In the genomic region with DNA sequence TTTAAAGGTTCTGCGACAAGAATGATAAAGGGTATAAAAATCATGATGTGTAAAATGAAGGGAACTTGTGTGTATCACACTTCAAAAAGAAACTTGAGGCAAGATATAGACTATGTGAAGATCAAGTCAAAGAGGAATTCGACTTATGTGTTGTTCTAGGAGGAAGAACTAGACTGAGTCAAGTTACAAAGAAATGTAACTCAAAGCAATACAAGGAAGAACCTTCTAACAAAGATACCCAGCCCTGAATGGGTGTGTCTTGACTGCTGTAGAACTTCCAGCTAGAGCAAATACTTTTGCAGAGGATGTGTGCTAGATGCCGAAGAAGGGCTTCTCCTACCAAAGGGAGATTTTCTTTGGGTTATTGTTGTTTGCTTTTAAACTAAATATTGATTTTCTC, we compare ENCODE assay signal across 19 cellular contexts. TPM values are rescaled to one million over a fixed set of nuclear protein-coding genes. Genes with fewer than 3 reads are reported as not detected.
DNase-seq lines count a peak whose midpoint lies in the region; ATAC-seq, FAIRE-seq and TF ChIP-seq lines count a peak whose summit lies in the region.
"Had no signal": no experiment of that assay in that cellular context is flagged by ENCODE, and none has a peak within 500 bp of the region (broad histone marks: within the 10 kb centered on the region; RNA-seq: fewer than 3 reads in every experiment).

No MANE protein-coding gene starts in this region.

- H3K4me1 ChIP-seq in HepG2 (ENCODE audit: insufficient read depth, low read length) (peaks cover 53% of the 10 kb centered on the region), right lobe of liver (peaks cover 0 to 16% (median 5%) of the 10 kb centered on the region in 4 donors), tibial nerve (peaks cover 0 to 27% (median 5%) of the 10 kb centered on the region in 4 donors)

- ATAC-seq in HepG2: no peak
- ATAC-seq in right lobe of liver: no peak
- peak; percentile 45 for ATAC-seq in stimulated activated effector memory CD8-positive, alpha-beta T cell treated with anti-CD3 and anti-CD28 coated beads, Interleukin-12 subunit alpha, Interleukin-12 subunit beta, amount 100 ng/mL, for 72 hours
- ATAC-seq: HCT116 had no signal

- TF ChIP-seq POLR2A in HepG2 (IDR thresholded peaks at IDR 0.05; ENCODE audit: insufficient read depth in 1 of 2, low read depth in 2 of 2, low read length in 2 of 2): no peak
- TF ChIP-seq POLR2A in right lobe of liver (IDR thresholded peaks at IDR 0.05): no peak
- no peak for TF ChIP-seq POLR2A in tibial nerve (IDR thresholded peaks at IDR 0.05)

- H3K9me3 ChIP-seq in HepG2 (ENCODE audit: low read length) (no peaks in the 10 kb centered on the region), right lobe of liver (no peaks in the 10 kb centered on the region), tibial nerve (no peaks in the 10 kb centered on the region)

- WGBS in HepG2 (ENCODE audit: low lambda C conversion rate): 85% methylated on average over 3 of the region's 3 CpGs
- WGBS in right lobe of liver (ENCODE audit: insufficient coverage, low coverage, low lambda C conversion rate, missing lambda C conversion rate): 76% methylated on average over 3 of the region's 3 CpGs
- 75 to 90% methylated on average over 3 of the region's 3 CpGs for WGBS in tibial nerve, 2 donors

- no peak for TF ChIP-seq RAD21 in HepG2 (CRISPR knock-in tag; IDR thresholded peaks at IDR 0.05)

- no peak overlapping the region for H3K27ac ChIP-seq in HepG2 (ENCODE audit: extremely low read length, insufficient read depth, low read length)
- no peak overlapping the region for H3K27ac ChIP-seq in right lobe of liver
- H3K27ac ChIP-seq in tibial nerve: no peak overlapping the region
- H3K27ac ChIP-seq: brain microvascular endothelial cell, SK-N-MC had no signal

- H2AFZ ChIP-seq in HepG2 (ENCODE audit: low read length): no peak overlapping the region

- CTCF ChIA-PET in HepG2 (lab: Yijun Ruan, JAX; ENCODE audit: low intra/inter-chr PET ratio, low total read pairs): no interaction called here
- CTCF ChIA-PET in activated CD4-positive, alpha-beta memory T cell treated with anti-CD3 and anti-CD28 coated beads for 36 hours (lab: Charles Lee): no interaction called here

- H3K79me2 ChIP-seq in HepG2 (ENCODE audit: insufficient read depth, low read length): peaks cover 3% of the 10 kb centered on the region

- intact Hi-C loops in HepG2 (cut with micrococcal nuclease; ENCODE audit: unreplicated experiment) (no loop called here), right lobe of liver (cut with DNase I) (no loop called here)
- intact Hi-C loops in activated CD4-positive, alpha-beta memory T cell treated with anti-CD3 and anti-CD28 coated beads for 36 hours (cut with micrococcal nuclease): loop anchor here (5.0 to 10.0 kb wide), 4 partner anchors 382 to 788 kb away; a partner anchor contains a TSS

- peaks cover 2% of the 10 kb centered on the region for H3K36me3 Mint-ChIP-seq in activated CD4-positive, alpha-beta memory T cell treated with anti-CD3 and anti-CD28 coated beads for 36 hours
- peaks cover 6% of the 10 kb centered on the region for H3K36me3 Mint-ChIP-seq in stimulated activated effector memory CD8-positive, alpha-beta T cell treated with anti-CD3 and anti-CD28 coated beads, Interleukin-12 subunit alpha, Interleukin-12 subunit beta, amount 100 ng/mL, for 72 hours

- no peak for FAIRE-seq in HepG2 (lab: Jason Lieb, UNC)
- no peak for FAIRE-seq in HTR-8/SVneo (lab: Jason Lieb, UNC)
- FAIRE-seq: GM19239, TTC549 had no signal

- H3K27me3 ChIP-seq in HepG2 (ENCODE audit: control insufficient read depth in 1 of 2, insufficient read depth in 2 of 2, low read length in 2 of 2) (no peaks in the 10 kb centered on the region), right lobe of liver (no peaks in the 10 kb centered on the region), tibial nerve (no peaks in the 10 kb centered on the region)
- H3K27me3 ChIP-seq: brain microvascular endothelial cell had no signal

- no peak overlapping the region for H3K9ac ChIP-seq in HepG2 (ENCODE audit: insufficient read depth, low read depth, low read length)

- H3K4me1 Mint-ChIP-seq in activated CD4-positive, alpha-beta memory T cell treated with anti-CD3 and anti-CD28 coated beads for 36 hours (ENCODE audit: low read depth): peaks cover 22% of the 10 kb centered on the region
- H3K4me1 Mint-ChIP-seq in stimulated activated effector memory CD8-positive, alpha-beta T cell treated with anti-CD3 and anti-CD28 coated beads, Interleukin-12 subunit alpha, Interleukin-12 subunit beta, amount 100 ng/mL, for 72 hours: peaks cover 20% of the 10 kb centered on the region

- H4K20me1 ChIP-seq in HepG2 (ENCODE audit: insufficient read depth, low read length): no peaks in the 10 kb centered on the region

- H3K27ac Mint-ChIP-seq in activated CD4-positive, alpha-beta memory T cell treated with anti-CD3 and anti-CD28 coated beads for 36 hours: peak overlapping the region; percentile 35
- H3K27ac Mint-ChIP-seq in stimulated activated effector memory CD8-positive, alpha-beta T cell treated with anti-CD3 and anti-CD28 coated beads, Interleukin-12 subunit alpha, Interleukin-12 subunit beta, amount 100 ng/mL, for 72 hours: no peak overlapping the region

- DNase-seq in HepG2 (ENCODE audit: low spot score): no peak
- DNase-seq in right lobe of liver: no peak
- DNase-seq in activated CD4-positive, alpha-beta memory T cell treated with anti-CD3 and anti-CD28 coated beads for 36 hours: no peak
- peak; percentile 31 for DNase-seq in fibroblast of the aortic adventitia (ENCODE audit: low read depth)
- no peak for DNase-seq in stimulated activated effector memory CD8-positive, alpha-beta T cell treated with anti-CD3 and anti-CD28 coated beads, Interleukin-12 subunit alpha, Interleukin-12 subunit beta, amount 100 ng/mL, for 72 hours (ENCODE audit: low spot score in 2 of 2)
- no peak for DNase-seq in tibial nerve (ENCODE audit: low spot score in 2 of 2)
- DNase-seq in pons (ENCODE audit: low spot score): no peak
- DNase-seq in HTR-8/SVneo (ENCODE audit: insufficient read length, low spot score): no peak
- DNase-seq: brain microvascular endothelial cell, DMS153, kidney glomerular epithelial cell, MV-4-11, NCI-H2029 treated with DMSO at 0.1 percent for 48 hours, NCI-H526 treated with DMSO at 0.1 percent for 48 hours, nucleus accumbens had no signal

- H3K4me3 ChIP-seq in HepG2 (replicated peaks in 1 of 3; ENCODE audit: insufficient read depth in 1 of 3, low read depth in 2 of 3, low read length in 3 of 3) (no peak overlapping the region), right lobe of liver (no peak overlapping the region), fibroblast of the aortic adventitia (ENCODE audit: low read depth, low read length) (no peak overlapping the region), tibial nerve (no peak overlapping the region)

- no peak overlapping the region for H3K4me2 ChIP-seq in HepG2 (ENCODE audit: low read depth, low read length)

- no TSS peak for BruUV-seq in HepG2 (replicated peaks; lab: Mats Ljungman, UMichigan)

- in situ Hi-C loops in HepG2 (cut with HindIII; ENCODE audit: extremely low pct_ligation_motif_present, low pct_unique_long_range_greater_than_20kb): no loop called here

- no peak overlapping the region for H3K4me3 Mint-ChIP-seq in activated CD4-positive, alpha-beta memory T cell treated with anti-CD3 and anti-CD28 coated beads for 36 hours
- H3K4me3 Mint-ChIP-seq in stimulated activated effector memory CD8-positive, alpha-beta T cell treated with anti-CD3 and anti-CD28 coated beads, Interleukin-12 subunit alpha, Interleukin-12 subunit beta, amount 100 ng/mL, for 72 hours: no peak overlapping the region

- TF ChIP-seq CTCF in HepG2 (CRISPR knock-in tag; IDR thresholded peaks at IDR 0.05) (no peak), right lobe of liver (IDR thresholded peaks at IDR 0.05) (no peak), fibroblast of the aortic adventitia (IDR thresholded peaks at IDR 0.05; ENCODE audit: insufficient read depth, low read length) (no peak), tibial nerve (IDR thresholded peaks at IDR 0.05) (no peak)

- no peak for TF ChIP-seq EP300 in HepG2 (IDR thresholded peaks at IDR 0.05; ENCODE audit: low read depth in 2 of 2, low read length in 2 of 2)
- TF ChIP-seq EP300 in HepG2 (CRISPR knock-in tag; IDR thresholded peaks at IDR 0.05; ENCODE audit: borderline replicate concordance): no peak
- no peak for TF ChIP-seq EP300 in tibial nerve (IDR thresholded peaks at IDR 0.05)

- no peaks in the 10 kb centered on the region for H3K9me3 Mint-ChIP-seq in activated CD4-positive, alpha-beta memory T cell treated with anti-CD3 and anti-CD28 coated beads for 36 hours
- H3K9me3 Mint-ChIP-seq in stimulated activated effector memory CD8-positive, alpha-beta T cell treated with anti-CD3 and anti-CD28 coated beads, Interleukin-12 subunit alpha, Interleukin-12 subunit beta, amount 100 ng/mL, for 72 hours: no peaks in the 10 kb centered on the region

- POLR2A ChIA-PET in HepG2 (lab: Yijun Ruan, JAX): no interaction called here
- POLR2A ChIA-PET in activated CD4-positive, alpha-beta memory T cell treated with anti-CD3 and anti-CD28 coated beads for 36 hours (lab: Charles Lee): no interaction called here

- no peaks in the 10 kb centered on the region for H3K36me3 ChIP-seq in HepG2 (replicated peaks in 1 of 2; ENCODE audit: control insufficient read depth in 1 of 2, insufficient read depth in 2 of 2, low read length in 2 of 2)
- H3K36me3 ChIP-seq in right lobe of liver: no peaks in the 10 kb centered on the region
- no peaks in the 10 kb centered on the region for H3K36me3 ChIP-seq in tibial nerve
- H3K36me3 ChIP-seq: brain microvascular endothelial cell had no signal

- H3K27me3 Mint-ChIP-seq in activated CD4-positive, alpha-beta memory T cell treated with anti-CD3 and anti-CD28 coated beads for 36 hours: no peaks in the 10 kb centered on the region

RNA-seq across cellular contexts. Expression of a gene that starts 2.4 kb away (rescaled TPM):
- total RNA-seq in HepG2 (2016; rRNA removed; fragmentation: Illumina TruSeq; extraction: Trizol) (9.4 and 16.3 TPM in 2 replicates), right lobe of liver (1 to 10 TPM; 5.5 to 8.6 (median 6.7) TPM), fibroblast of the aortic adventitia (ENCODE audit: low replicate concordance) (24.1 and 30.0 TPM in 2 replicates), tibial nerve (10 to 100 TPM; 14.2 to 27.3 (median 20.9) TPM)
- 2.0 and 2.7 TPM in 2 replicates for total RNA-seq in HepG2 (2016; cell fraction: cytosol; rRNA removed; fragmentation: Illumina TruSeq; extraction: Trizol; ENCODE audit: low read depth)
- 10.0 and 16.3 TPM in 2 replicates for total RNA-seq in HepG2 (2016; cell fraction: insoluble cytoplasmic fraction; rRNA removed; fragmentation: Illumina TruSeq; extraction: Trizol)
- total RNA-seq in HepG2 (2016; cell fraction: membrane; rRNA removed; fragmentation: Illumina TruSeq; extraction: Trizol): 6.0 and 6.2 TPM in 2 replicates
- total RNA-seq in HepG2 (2016; cell fraction: nucleus; rRNA removed; fragmentation: Illumina TruSeq; extraction: Trizol): 14.5 and 15.3 TPM in 2 replicates
- 6.3 and 6.5 TPM in 2 replicates for polyA plus RNA-seq in HepG2 (2011; rRNA removed)
- polyA plus RNA-seq in HepG2 (2011; cell fraction: cytosol; rRNA removed): 4.1 and 8.1 TPM in 2 replicates
- polyA plus RNA-seq in HepG2 (2011; cell fraction: nucleus; rRNA removed): 2.3 and 3.4 TPM in 2 replicates
- 5.2 and 7.3 TPM in 2 replicates for polyA plus RNA-seq in HepG2 (2012)
- polyA plus RNA-seq in HepG2 (2016; cell fraction: cytosol; fragmentation: Illumina TruSeq; extraction: Trizol; ENCODE audit: low read depth): 2.3 and 2.5 TPM in 2 replicates
- polyA plus RNA-seq in HepG2 (2016; cell fraction: insoluble cytoplasmic fraction; fragmentation: Illumina TruSeq; extraction: Trizol; ENCODE audit: low read depth): 8.2 and 8.5 TPM in 2 replicates
- polyA plus RNA-seq in HepG2 (2016; cell fraction: membrane; fragmentation: Illumina TruSeq; extraction: Trizol; ENCODE audit: low read depth): 3.9 and 5.1 TPM in 2 replicates
- polyA plus RNA-seq in HepG2 (2016; cell fraction: nucleus; fragmentation: Illumina TruSeq; extraction: Trizol; ENCODE audit: insufficient read depth, low read depth): 17.8 and 23.3 TPM in 2 replicates
- 10.7 and 21.5 TPM in 2 replicates for polyA minus RNA-seq in HepG2 (2011; rRNA and poly(A)+ RNA removed; ENCODE audit: low replicate concordance)
- 8.0 and 9.1 TPM in 2 replicates for polyA minus RNA-seq in HepG2 (2011; cell fraction: cytosol; rRNA and poly(A)+ RNA removed)
- polyA minus RNA-seq in HepG2 (2011; cell fraction: nucleus; rRNA and poly(A)+ RNA removed): 6.3 and 8.5 TPM in 2 replicates
- 1 to 10 TPM; 2.3 to 2.7 TPM for total RNA-seq in activated CD4-positive, alpha-beta memory T cell treated with anti-CD3 and anti-CD28 coated beads for 36 hours

RNA-seq across cellular contexts. Expression of a gene that starts 3.7 kb away (rescaled TPM):
- total RNA-seq in HepG2 (2016; rRNA removed; fragmentation: Illumina TruSeq; extraction: Trizol) (5.1 and 5.7 TPM in 2 replicates), right lobe of liver (1 to 10 TPM; 2.4 to 4.0 (median 3.3) TPM), fibroblast of the aortic adventitia (ENCODE audit: low replicate concordance) (6.6 and 9.6 TPM in 2 replicates), tibial nerve (10 to 100 TPM; 10.9 to 15.3 (median 12.9) TPM)
- total RNA-seq in HepG2 (2016; cell fraction: cytosol; rRNA removed; fragmentation: Illumina TruSeq; extraction: Trizol; ENCODE audit: low read depth): 1.9 and 3.0 TPM in 2 replicates
- total RNA-seq in HepG2 (2016; cell fraction: insoluble cytoplasmic fraction; rRNA removed; fragmentation: Illumina TruSeq; extraction: Trizol): 4.4 and 5.3 TPM in 2 replicates
- 2.2 and 3.2 TPM in 2 replicates for total RNA-seq in HepG2 (2016; cell fraction: membrane; rRNA removed; fragmentation: Illumina TruSeq; extraction: Trizol)
- 5.3 and 7.2 TPM in 2 replicates for total RNA-seq in HepG2 (2016; cell fraction: nucleus; rRNA removed; fragmentation: Illumina TruSeq; extraction: Trizol)
- polyA plus RNA-seq in HepG2 (2011; rRNA removed): 3.6 and 4.2 TPM in 2 replicates
- polyA plus RNA-seq in HepG2 (2011; cell fraction: cytosol; rRNA removed): 1.7 and 2.3 TPM in 2 replicates
- 4.2 and 5.9 TPM in 2 replicates for polyA plus RNA-seq in HepG2 (2011; cell fraction: nucleus; rRNA removed)
- 2.9 and 3.4 TPM in 2 replicates for polyA plus RNA-seq in HepG2 (2012)
- 0.77 and 0.87 TPM in 2 replicates for polyA plus RNA-seq in HepG2 (2016; cell fraction: cytosol; fragmentation: Illumina TruSeq; extraction: Trizol; ENCODE audit: low read depth)
- polyA plus RNA-seq in HepG2 (2016; cell fraction: insoluble cytoplasmic fraction; fragmentation: Illumina TruSeq; extraction: Trizol; ENCODE audit: low read depth): 4.3 and 5.0 TPM in 2 replicates
- 0.88 and 1.1 TPM in 2 replicates for polyA plus RNA-seq in HepG2 (2016; cell fraction: membrane; fragmentation: Illumina TruSeq; extraction: Trizol; ENCODE audit: low read depth)
- 11.7 and 12.8 TPM in 2 replicates for polyA plus RNA-seq in HepG2 (2016; cell fraction: nucleus; fragmentation: Illumina TruSeq; extraction: Trizol; ENCODE audit: insufficient read depth, low read depth)
- 1.4 and 10.3 TPM in 2 replicates for polyA minus RNA-seq in HepG2 (2011; rRNA and poly(A)+ RNA removed; ENCODE audit: low replicate concordance)
- 1.4 and 1.5 TPM in 2 replicates for polyA minus RNA-seq in HepG2 (2011; cell fraction: cytosol; rRNA and poly(A)+ RNA removed)
- polyA minus RNA-seq in HepG2 (2011; cell fraction: nucleus; rRNA and poly(A)+ RNA removed): 8.5 and 9.3 TPM in 2 replicates
- 1 to 10 TPM; 4.8 TPM for total RNA-seq in activated CD4-positive, alpha-beta memory T cell treated with anti-CD3 and anti-CD28 coated beads for 36 hours
